1 cellular context compared by ENCODE assay signal in the genomic region with DNA sequence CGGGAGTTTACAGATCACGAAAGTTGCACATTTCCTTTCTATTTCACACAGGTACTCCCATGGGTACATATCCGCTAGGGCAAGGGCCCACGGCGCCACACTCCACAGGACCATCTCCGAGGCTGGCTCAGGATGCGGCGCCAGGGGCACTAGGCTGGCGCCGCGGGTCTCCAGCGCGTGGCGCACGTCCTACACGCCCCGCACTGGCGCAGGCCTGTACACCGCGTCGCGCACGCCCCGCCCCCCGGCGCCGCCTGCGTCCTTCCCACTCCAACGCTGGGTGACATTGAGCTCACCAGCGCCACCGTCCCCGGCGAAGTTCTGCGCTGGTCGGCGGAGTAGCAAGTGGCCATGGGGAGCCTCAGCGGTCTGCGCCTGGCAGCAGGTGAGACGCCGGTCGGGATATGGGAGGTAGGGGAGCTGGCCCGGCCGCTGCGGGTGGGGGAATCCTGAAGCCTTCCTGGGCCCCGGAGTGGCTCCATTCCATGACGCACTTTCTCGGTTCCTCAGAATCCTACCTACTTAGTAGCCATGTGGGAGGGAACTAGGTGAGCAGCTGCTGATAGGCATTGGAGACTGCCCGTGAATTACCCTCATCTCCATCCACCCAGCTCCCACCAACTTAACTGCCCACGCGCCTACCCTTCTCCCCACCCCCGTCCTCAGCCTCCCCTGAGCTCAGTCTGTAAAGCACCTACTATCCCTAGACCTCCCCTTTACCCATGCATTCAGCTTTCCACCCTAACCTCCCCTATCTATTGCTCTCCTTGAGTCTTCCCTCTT.
TF ChIP-seq lines count a peak whose summit lies in the region.

FAM162A (plus strand) TSS at position 268 of the 783 bp plus-strand sequence; CDS start at position 352, 84 bp downstream.

TF ChIP-seq in HCT116, 20 proteins besides CTCF, POLR2A, EP300 and RAD21 (continued from another document):
- TF ChIP-seq, protein P1, sequence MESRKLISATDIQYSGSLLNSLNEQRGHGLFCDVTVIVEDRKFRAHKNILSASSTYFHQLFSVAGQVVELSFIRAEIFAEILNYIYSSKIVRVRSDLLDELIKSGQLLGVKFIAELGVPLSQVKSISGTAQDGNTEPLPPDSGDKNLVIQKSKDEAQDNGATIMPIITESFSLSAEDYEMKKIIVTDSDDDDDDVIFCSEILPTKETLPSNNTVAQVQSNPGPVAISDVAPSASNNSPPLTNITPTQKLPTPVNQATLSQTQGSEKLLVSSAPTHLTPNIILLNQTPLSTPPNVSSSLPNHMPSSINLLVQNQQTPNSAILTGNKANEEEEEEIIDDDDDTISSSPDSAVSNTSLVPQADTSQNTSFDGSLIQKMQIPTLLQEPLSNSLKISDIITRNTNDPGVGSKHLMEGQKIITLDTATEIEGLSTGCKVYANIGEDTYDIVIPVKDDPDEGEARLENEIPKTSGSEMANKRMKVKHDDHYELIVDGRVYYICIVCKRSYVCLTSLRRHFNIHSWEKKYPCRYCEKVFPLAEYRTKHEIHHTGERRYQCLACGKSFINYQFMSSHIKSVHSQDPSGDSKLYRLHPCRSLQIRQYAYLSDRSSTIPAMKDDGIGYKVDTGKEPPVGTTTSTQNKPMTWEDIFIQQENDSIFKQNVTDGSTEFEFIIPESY (IDR thresholded peaks at IDR 0.05; ENCODE audit: extremely low read depth, insufficient replicate concordance, low read length): no peak
- TF ChIP-seq SRF (IDR thresholded peaks at IDR 0.05; ENCODE audit: low read depth): no peak
- TF ChIP-seq SIN3A (IDR thresholded peaks at IDR 0.05; ENCODE audit: low read depth): peak; percentile 98
- 0 out of 2 replicates have a peak, but pooled peaks have one; percentile 17 for TF ChIP-seq JUND (IDR thresholded peaks at IDR 0.05)
- TF ChIP-seq TCF7L2 (IDR thresholded peaks at IDR 0.05; ENCODE audit: borderline replicate concordance, extremely low read depth, insufficient read depth, insufficient read length): no peak
- TF ChIP-seq YY1 (IDR thresholded peaks at IDR 0.05; ENCODE audit: extremely low read depth, insufficient replicate concordance, low read depth, low read length): peak; percentile 61
- TF ChIP-seq, protein P2, sequence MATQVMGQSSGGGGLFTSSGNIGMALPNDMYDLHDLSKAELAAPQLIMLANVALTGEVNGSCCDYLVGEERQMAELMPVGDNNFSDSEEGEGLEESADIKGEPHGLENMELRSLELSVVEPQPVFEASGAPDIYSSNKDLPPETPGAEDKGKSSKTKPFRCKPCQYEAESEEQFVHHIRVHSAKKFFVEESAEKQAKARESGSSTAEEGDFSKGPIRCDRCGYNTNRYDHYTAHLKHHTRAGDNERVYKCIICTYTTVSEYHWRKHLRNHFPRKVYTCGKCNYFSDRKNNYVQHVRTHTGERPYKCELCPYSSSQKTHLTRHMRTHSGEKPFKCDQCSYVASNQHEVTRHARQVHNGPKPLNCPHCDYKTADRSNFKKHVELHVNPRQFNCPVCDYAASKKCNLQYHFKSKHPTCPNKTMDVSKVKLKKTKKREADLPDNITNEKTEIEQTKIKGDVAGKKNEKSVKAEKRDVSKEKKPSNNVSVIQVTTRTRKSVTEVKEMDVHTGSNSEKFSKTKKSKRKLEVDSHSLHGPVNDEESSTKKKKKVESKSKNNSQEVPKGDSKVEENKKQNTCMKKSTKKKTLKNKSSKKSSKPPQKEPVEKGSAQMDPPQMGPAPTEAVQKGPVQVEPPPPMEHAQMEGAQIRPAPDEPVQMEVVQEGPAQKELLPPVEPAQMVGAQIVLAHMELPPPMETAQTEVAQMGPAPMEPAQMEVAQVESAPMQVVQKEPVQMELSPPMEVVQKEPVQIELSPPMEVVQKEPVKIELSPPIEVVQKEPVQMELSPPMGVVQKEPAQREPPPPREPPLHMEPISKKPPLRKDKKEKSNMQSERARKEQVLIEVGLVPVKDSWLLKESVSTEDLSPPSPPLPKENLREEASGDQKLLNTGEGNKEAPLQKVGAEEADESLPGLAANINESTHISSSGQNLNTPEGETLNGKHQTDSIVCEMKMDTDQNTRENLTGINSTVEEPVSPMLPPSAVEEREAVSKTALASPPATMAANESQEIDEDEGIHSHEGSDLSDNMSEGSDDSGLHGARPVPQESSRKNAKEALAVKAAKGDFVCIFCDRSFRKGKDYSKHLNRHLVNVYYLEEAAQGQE (IDR thresholded peaks at IDR 0.05; ENCODE audit: low read depth): no peak
- peak; percentile 86 for TF ChIP-seq CBX3 (IDR thresholded peaks at IDR 0.05; ENCODE audit: low read depth)
